In the genomic region with DNA sequence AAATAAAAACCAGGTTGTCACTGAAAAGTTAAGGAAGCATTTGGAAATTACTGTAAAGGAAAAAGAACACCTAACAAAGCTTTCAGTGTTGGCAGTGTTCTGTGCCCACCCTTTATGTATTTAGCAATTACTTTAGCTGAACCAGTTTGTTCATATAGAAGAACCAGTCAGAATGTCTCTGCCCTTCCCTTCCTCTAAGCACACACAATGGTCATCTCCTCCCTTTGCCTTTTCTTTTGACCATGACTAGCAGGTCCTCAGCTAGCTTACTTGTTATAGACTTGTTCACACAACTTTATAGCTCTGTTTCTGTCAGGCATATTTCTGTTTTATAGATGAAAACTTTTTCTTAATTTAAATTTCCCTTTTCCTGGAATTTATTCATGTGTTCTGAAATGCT, we compare ENCODE assay signal across 18 cellular contexts. TPM values are rescaled to one million over a fixed set of nuclear protein-coding genes. Genes with fewer than 3 reads are reported as not detected.
DNase-seq lines count a peak whose midpoint lies in the region; ATAC-seq, FAIRE-seq and TF ChIP-seq lines count a peak whose summit lies in the region.
"Had no signal": no experiment of that assay in that cellular context is flagged by ENCODE, and none has a peak within 500 bp of the region (broad histone marks: within the 10 kb centered on the region; RNA-seq: fewer than 3 reads in every experiment).

No MANE protein-coding gene starts in this region.

- dilution Hi-C loops in keratinocyte (cut with MboI; ENCODE audit: extremely low pct_ligation_motif_present, low sequenced_read_pairs) = no loop called here

- H3K27ac ChIP-seq in CD4-positive, CD25-positive, alpha-beta regulatory T cell (ENCODE audit: insufficient read depth, low read length, poor library complexity, severe bottlenecking) = no peak overlapping the region
- H3K27ac ChIP-seq in DOHH2 (ENCODE audit: low read depth, low read length) = peak overlapping the region; percentile 52
- H3K27ac ChIP-seq in keratinocyte (ENCODE audit: control insufficient read depth, insufficient read depth, low read length) = peak overlapping the region; percentile 40
- no peak overlapping the region for H3K27ac ChIP-seq in Peyer's patch
- H3K27ac ChIP-seq: psoas muscle had no signal

- H3K27me3 Mint-ChIP-seq in CD4-positive, CD25-positive, alpha-beta regulatory T cell = no peaks in the 10 kb centered on the region
- H3K27me3 Mint-ChIP-seq in T-helper 17 cell = no peaks in the 10 kb centered on the region

- DNase-seq in CD4-positive, CD25-positive, alpha-beta regulatory T cell = no peak
- DNase-seq in T-helper 17 cell (no peak), keratinocyte (ENCODE audit: low read depth, low spot score) (no peak), pons (ENCODE audit: low spot score) (no peak), COR-L47 (lab: John Stamatoyannopoulos, UW) (no peak), Peyer's patch (no peak), NCI-H1694 treated with DMSO at 0.1 percent for 48 hours (lab: John Stamatoyannopoulos, UW) (no peak)
- DNase-seq: AML-193, amygdala, caudate nucleus, HFFc6, NCI-H1436, NCI-H524, psoas muscle, SHP77 treated with DMSO at 0.1 percent for 48 hours, T-helper 1 cell had no signal

- no peak for ATAC-seq in CD4-positive, CD25-positive, alpha-beta regulatory T cell (ENCODE audit: low read depth in 2 of 2)
- no peak for ATAC-seq in T-helper 17 cell
- ATAC-seq: psoas muscle had no signal

- peaks cover 24% of the 10 kb centered on the region for H3F3A ChIP-seq in DOHH2 (ENCODE audit: control insufficient read depth, insufficient read depth)

- peak overlapping the region; percentile 13 for H3K9ac ChIP-seq in keratinocyte (ENCODE audit: control insufficient read depth, extremely low read depth, insufficient read depth, low read length)

- H3K9me3 ChIP-seq in CD4-positive, CD25-positive, alpha-beta regulatory T cell (ENCODE audit: control insufficient read depth in 2 of 2, low read length in 2 of 2) = no peaks in the 10 kb centered on the region
- H3K9me3 ChIP-seq in DOHH2 (ENCODE audit: control insufficient read depth, insufficient read depth, low read length) = no peaks in the 10 kb centered on the region
- no peaks in the 10 kb centered on the region for H3K9me3 ChIP-seq in T-helper 17 cell (ENCODE audit: control insufficient read depth, low read length, poor library complexity, severe bottlenecking)
- H3K9me3 ChIP-seq in keratinocyte (ENCODE audit: control insufficient read depth, low read depth, low read length) = no peaks in the 10 kb centered on the region
- no peaks in the 10 kb centered on the region for H3K9me3 ChIP-seq in Peyer's patch
- H3K9me3 ChIP-seq: psoas muscle had no signal

- H2AFZ ChIP-seq in keratinocyte (ENCODE audit: control insufficient read depth, low read length) = no peak overlapping the region

- H3K4me3 ChIP-seq in CD4-positive, CD25-positive, alpha-beta regulatory T cell (ENCODE audit: low read depth, low read length) = no peak overlapping the region
- H3K4me3 ChIP-seq in DOHH2 (ENCODE audit: low read length) = peak overlapping the region; percentile 2; the same call in 1 of the 2 replicates
- no peak overlapping the region for H3K4me3 ChIP-seq in keratinocyte (ENCODE audit: control insufficient read depth in 2 of 3, extremely low read depth in 1 of 3, insufficient read depth in 2 of 3, low read depth in 1 of 3, low read length in 3 of 3)
- no peak overlapping the region for H3K4me3 ChIP-seq in Peyer's patch
- H3K4me3 ChIP-seq: psoas muscle, skin epidermis had no signal

- H3K79me2 ChIP-seq in DOHH2 (ENCODE audit: control insufficient read depth, low read length) (peaks cover 49% of the 10 kb centered on the region), keratinocyte (ENCODE audit: control insufficient read depth, insufficient read depth, low read length) (peaks cover 34% of the 10 kb centered on the region)

- H3K36me3 ChIP-seq in CD4-positive, CD25-positive, alpha-beta regulatory T cell (ENCODE audit: control insufficient read depth, insufficient read depth, low read length) = no peaks in the 10 kb centered on the region
- H3K36me3 ChIP-seq in DOHH2 (ENCODE audit: control insufficient read depth, low read length) (no peaks in the 10 kb centered on the region), keratinocyte (ENCODE audit: control insufficient read depth in 2 of 2, extremely low read depth in 1 of 2, insufficient read depth in 2 of 2, low read length in 2 of 2) (no peaks in the 10 kb centered on the region), Peyer's patch (no peaks in the 10 kb centered on the region)

- FAIRE-seq in keratinocyte (lab: Jason Lieb, UNC) = no peak

- H4K20me1 ChIP-seq in DOHH2 (ENCODE audit: control insufficient read depth, insufficient read depth, low read depth, low read length) (peaks cover under 1% of the 10 kb centered on the region; the same call in 1 of the 2 replicates), keratinocyte (ENCODE audit: control insufficient read depth, extremely low read depth, insufficient read depth, low read length) (no peaks in the 10 kb centered on the region)

- H3K4me1 Mint-ChIP-seq in CD4-positive, CD25-positive, alpha-beta regulatory T cell = peaks cover 34 to 46% (median 38%) of the 10 kb centered on the region in 4 donors
- peaks cover 38% of the 10 kb centered on the region for H3K4me1 Mint-ChIP-seq in T-helper 17 cell

- H3K4me3 Mint-ChIP-seq in CD4-positive, CD25-positive, alpha-beta regulatory T cell = peak overlapping the region in 1 of 4 donors; percentile 1
- H3K4me3 Mint-ChIP-seq in T-helper 17 cell = no peak overlapping the region
- H3K4me3 Mint-ChIP-seq: HFFc6 had no signal

- peaks cover 23% of the 10 kb centered on the region for H3K4me1 ChIP-seq in CD4-positive, CD25-positive, alpha-beta regulatory T cell (ENCODE audit: control insufficient read depth, insufficient read depth, low read length, poor library complexity, severe bottlenecking)
- H3K4me1 ChIP-seq in DOHH2 (ENCODE audit: control insufficient read depth, low read length) (peaks cover 49% of the 10 kb centered on the region), keratinocyte (ENCODE audit: control insufficient read depth, extremely low read depth, insufficient read depth, low read length) (peaks cover 34% of the 10 kb centered on the region), Peyer's patch (peaks cover 0 to 24% (median 6%) of the 10 kb centered on the region in 4 donors)

- H3K9me2 ChIP-seq in DOHH2 (replicated peaks; ENCODE audit: control insufficient read depth, low read length) = no peaks in the 10 kb centered on the region

- H3K4me2 ChIP-seq in DOHH2 (ENCODE audit: low read length) = peak overlapping the region; percentile 51
- peak overlapping the region; percentile 49 for H3K4me2 ChIP-seq in keratinocyte (ENCODE audit: control insufficient read depth, extremely low read depth, insufficient read depth, low read depth, low read length)

- H3K9me3 Mint-ChIP-seq in CD4-positive, CD25-positive, alpha-beta regulatory T cell = no peaks in the 10 kb centered on the region
- H3K9me3 Mint-ChIP-seq: HFFc6 had no signal

- peak overlapping the region in 2 of 3 donors; percentile 11 to 58 for H3K27ac Mint-ChIP-seq in CD4-positive, CD25-positive, alpha-beta regulatory T cell
- peak overlapping the region; percentile 74 for H3K27ac Mint-ChIP-seq in T-helper 17 cell
- H3K27ac Mint-ChIP-seq: HFFc6 had no signal

- TF ChIP-seq CTCF in DOHH2 (IDR thresholded peaks at IDR 0.05; ENCODE audit: low read depth, low read length, poor library complexity, severe bottlenecking) (no peak), keratinocyte (optimal IDR thresholded peaks at IDR 0.05 in 1 of 3, IDR thresholded peaks at IDR 0.05 in 1 of 3, conservative IDR thresholded peaks at IDR 0.05 in 1 of 3; ENCODE audit: extremely low read depth in 1 of 3, insufficient read depth in 2 of 3, low read length in 3 of 3) (no peak), Peyer's patch (IDR thresholded peaks at IDR 0.05) (no peak)

- H3K9me1 ChIP-seq in keratinocyte (ENCODE audit: control insufficient read depth, extremely low read depth, insufficient read depth, low read length) = peaks cover 3% of the 10 kb centered on the region

- no peaks in the 10 kb centered on the region for H3K36me3 Mint-ChIP-seq in CD4-positive, CD25-positive, alpha-beta regulatory T cell
- H3K36me3 Mint-ChIP-seq in T-helper 17 cell (ENCODE audit: low read depth) = no peaks in the 10 kb centered on the region

- no peak for TF ChIP-seq POLR2A in Peyer's patch (IDR thresholded peaks at IDR 0.05)

- H3K27me3 ChIP-seq in CD4-positive, CD25-positive, alpha-beta regulatory T cell (ENCODE audit: control insufficient read depth, insufficient read depth, low read length) = no peaks in the 10 kb centered on the region
- H3K27me3 ChIP-seq in DOHH2 (ENCODE audit: control insufficient read depth, low read length) (no peaks in the 10 kb centered on the region), keratinocyte (ENCODE audit: control insufficient read depth, extremely low read depth, insufficient read depth, low read length) (no peaks in the 10 kb centered on the region), Peyer's patch (no peaks in the 10 kb centered on the region)

RNA-seq across cellular contexts. Expression of a gene that starts 59.6 kb away (rescaled TPM):
- 482 TPM for total RNA-seq in CD4-positive, CD25-positive, alpha-beta regulatory T cell
- 100 to 1,000 TPM; 106 to 121 (median 109) TPM for polyA plus RNA-seq in CD4-positive, CD25-positive, alpha-beta regulatory T cell
- total RNA-seq in T-helper 17 cell = 100 to 1,000 TPM; 426 to 437 TPM
- polyA plus RNA-seq in keratinocyte = 8.4 to 17.0 TPM (median 16.7 TPM) in 3 replicates
- 156 TPM for polyA plus RNA-seq in keratinocyte (2011; ENCODE audit: low read depth)
- 8.4 and 9.5 TPM in 2 replicates for polyA plus RNA-seq in keratinocyte (2011; cell fraction: cytosol; rRNA removed)
- polyA plus RNA-seq in keratinocyte (2011; cell fraction: nucleus; rRNA removed) = 59.3 and 73.1 TPM in 2 replicates
- 17.9 and 38.7 TPM in 2 replicates for polyA plus RNA-seq in keratinocyte (2012; ENCODE audit: low replicate concordance)
- 53.0 to 98.1 TPM (median 93.5 TPM) in 3 replicates for polyA minus RNA-seq in keratinocyte
- polyA minus RNA-seq in keratinocyte (2011; cell fraction: cytosol; rRNA and poly(A)+ RNA removed) = 21.5 TPM
- 110 and 218 TPM in 2 replicates for polyA minus RNA-seq in keratinocyte (2011; cell fraction: nucleus; rRNA and poly(A)+ RNA removed)
- total RNA-seq in Peyer's patch = 100 to 1,000 TPM; 166 to 742 (median 242) TPM

Comparison
In these comparisons a context has a peak if more than half of its experiments do, and no peak if none do; other contexts are left out.
1. H3K27ac ChIP-seq: peak in DOHH2 (single experiment) and keratinocyte (single experiment); none in CD4-positive, CD25-positive, alpha-beta regulatory T cell (single experiment) and Peyer's patch (0 of 4).